25 cellular contexts compared by ENCODE assay signal in genomic region chr10:77859200-77859864, GRCh38.
"Had no signal": no experiment of that assay in that cellular context is flagged by ENCODE, and none has a peak within 500 bp of the region (broad histone marks: within the 10 kb centered on the region; RNA-seq: fewer than 3 reads in every experiment).

No MANE protein-coding gene starts in this region.

- H3K9me3 Mint-ChIP-seq: activated CD4-positive, alpha-beta T cell treated with anti-CD3 and anti-CD28 coated beads, Interleukin-2, amount 10 ng/mL, durations not matched to agents 7 days and 5 days; activated naive CD4-positive, alpha-beta T cell treated with anti-CD3 and anti-CD28 coated beads, Interleukin-2, amount 50 U/mL, for 24 hours; immature natural killer cell; neural crest cell; stimulated activated naive CD8-positive, alpha-beta T cell treated with anti-CD3 and anti-CD28 coated beads, Interleukin-15, Interleukin-2, amounts not matched to agents 100 ng/mL and 50 ng/mL, for 24 hours had no signal

- H3K36me3 Mint-ChIP-seq: activated naive CD4-positive, alpha-beta T cell treated with anti-CD3 and anti-CD28 coated beads, Interleukin-2, amount 50 U/mL, for 24 hours; naive thymus-derived CD4-positive, alpha-beta T cell had no signal

- H3K4me3 ChIP-seq: hepatocyte, lung, tibial nerve, uterus had no signal

- H3K4me3 Mint-ChIP-seq: activated CD4-positive, alpha-beta T cell treated with anti-CD3 and anti-CD28 coated beads, Interleukin-2, amount 10 ng/mL, durations not matched to agents 7 days and 5 days; activated CD8-positive, alpha-beta T cell treated with anti-CD3 and anti-CD28 coated beads, Interleukin-2, amount 10 ng/mL, durations not matched to agents 7 days and 5 days; activated naive CD4-positive, alpha-beta T cell treated with anti-CD3 and anti-CD28 coated beads, Interleukin-2, amount 50 U/mL, for 24 hours; brain; immature natural killer cell; naive thymus-derived CD4-positive, alpha-beta T cell; neural crest cell; stimulated activated naive CD8-positive, alpha-beta T cell treated with anti-CD3 and anti-CD28 coated beads, Interleukin-15, Interleukin-2, amounts not matched to agents 100 ng/mL and 50 ng/mL, for 24 hours had no signal

- H3K27ac Mint-ChIP-seq: activated CD4-positive, alpha-beta T cell treated with anti-CD3 and anti-CD28 coated beads, Interleukin-2, amount 10 ng/mL, durations not matched to agents 7 days and 5 days; activated CD8-positive, alpha-beta T cell treated with anti-CD3 and anti-CD28 coated beads, Interleukin-2, amount 10 ng/mL, durations not matched to agents 7 days and 5 days; activated naive CD4-positive, alpha-beta T cell treated with anti-CD3 and anti-CD28 coated beads, Interleukin-2, amount 50 U/mL, for 24 hours; naive thymus-derived CD4-positive, alpha-beta T cell; stimulated activated naive CD8-positive, alpha-beta T cell treated with anti-CD3 and anti-CD28 coated beads, Interleukin-15, Interleukin-2, amounts not matched to agents 100 ng/mL and 50 ng/mL, for 24 hours had no signal

- ATAC-seq: activated CD8-positive, alpha-beta T cell treated with anti-CD3 and anti-CD28 coated beads, Interleukin-2, amount 10 ng/mL, durations not matched to agents 7 days and 5 days; esophagus mucosa; left lobe of liver; naive thymus-derived CD4-positive, alpha-beta T cell had no signal

- H3K9me3 ChIP-seq: tibial nerve, uterus had no signal

- H3K36me3 ChIP-seq: uterus had no signal

- H3K27me3 Mint-ChIP-seq: activated CD4-positive, alpha-beta T cell treated with anti-CD3 and anti-CD28 coated beads, Interleukin-2, amount 10 ng/mL, durations not matched to agents 7 days and 5 days; activated naive CD4-positive, alpha-beta T cell treated with anti-CD3 and anti-CD28 coated beads, Interleukin-2, amount 50 U/mL, for 24 hours; stimulated activated naive CD8-positive, alpha-beta T cell treated with anti-CD3 and anti-CD28 coated beads, Interleukin-15, Interleukin-2, amounts not matched to agents 100 ng/mL and 50 ng/mL, for 24 hours had no signal

- H3K4me2 ChIP-seq: hepatocyte had no signal

- H3K27ac ChIP-seq: hepatocyte, tibial nerve, uterus had no signal

- H3K4me1 ChIP-seq: uterus had no signal

- H2AFZ ChIP-seq: hepatocyte had no signal

- H3K4me1 Mint-ChIP-seq: activated CD4-positive, alpha-beta T cell treated with anti-CD3 and anti-CD28 coated beads, Interleukin-2, amount 10 ng/mL, durations not matched to agents 7 days and 5 days; activated naive CD4-positive, alpha-beta T cell treated with anti-CD3 and anti-CD28 coated beads, Interleukin-2, amount 50 U/mL, for 24 hours had no signal

- DNase-seq: activated CD4-positive, alpha-beta T cell treated with anti-CD3 and anti-CD28 coated beads, Interleukin-2, amount 10 ng/mL, durations not matched to agents 7 days and 5 days; activated CD4-positive, CD25-positive, alpha-beta regulatory T cell treated with anti-CD3 and anti-CD28 coated beads, Interleukin-2, amount 50 U/mL, for 72 hours; activated CD8-positive, alpha-beta T cell treated with anti-CD3 and anti-CD28 coated beads, Interleukin-2, amount 10 ng/mL, durations not matched to agents 7 days and 5 days; activated gamma-delta T cell treated with Interleukin-2 at 50 U/mL for 16 hours; anterior cingulate cortex; central memory CD4-positive, alpha-beta T cell; dermis blood vessel endothelial cell; effector CD8-positive, alpha-beta T cell; foreskin melanocyte; immature natural killer cell; naive thymus-derived CD4-positive, alpha-beta T cell; occipital lobe; stimulated activated CD4-positive, alpha-beta T cell treated with anti-CD3 and anti-CD28 coated beads, Interleukin-1b, Interleukin-23, amount 100 ng/mL, for 48 hours; substantia nigra; T-helper 2 cell; uterus had no signal

- H3K27me3 ChIP-seq: hepatocyte, tibial nerve, uterus had no signal
